25 cellular contexts compared by ENCODE assay signal in genomic region chr2:230400041-230400440, GRCh38.
"Had no signal": no experiment of that assay in that cellular context is flagged by ENCODE, and none has a peak within 500 bp of the region (broad histone marks: within the 10 kb centered on the region; RNA-seq: fewer than 3 reads in every experiment).

No MANE protein-coding gene starts in this region.

- H3K27me3 Mint-ChIP-seq: activated naive CD8-positive, alpha-beta T cell treated with anti-CD3 and anti-CD28 coated beads, Interleukin-2, amount 10 ng/mL, durations not matched to agents 7 days and 5 days; stimulated activated naive CD8-positive, alpha-beta T cell treated with anti-CD3 and anti-CD28 coated beads, Interleukin-15, Interleukin-2, amounts not matched to agents 100 ng/mL and 50 ng/mL, for 24 hours had no signal

- H3K36me3 Mint-ChIP-seq: mesothelial cell of epicardium had no signal

- H3K4me1 Mint-ChIP-seq: mesothelial cell of epicardium, nephron had no signal

- H3K27ac Mint-ChIP-seq: activated naive CD8-positive, alpha-beta T cell treated with anti-CD3 and anti-CD28 coated beads, Interleukin-2, amount 10 ng/mL, durations not matched to agents 7 days and 5 days; endodermal cell; mesothelial cell of epicardium; nephron; stimulated activated naive CD8-positive, alpha-beta T cell treated with anti-CD3 and anti-CD28 coated beads, Interleukin-15, Interleukin-2, amounts not matched to agents 100 ng/mL and 50 ng/mL, for 24 hours had no signal

- H3K27me3 ChIP-seq: gastroesophageal sphincter, neutrophil, pancreas, thyroid gland, upper lobe of right lung had no signal

- H3K4me1 ChIP-seq: gastroesophageal sphincter, pancreas, thyroid gland, upper lobe of right lung had no signal

- DNase-seq: activated CD4-positive, alpha-beta T cell treated with anti-CD3 and anti-CD28 coated beads, Interleukin-2, amount 50 U/mL, for 48 hours; activated CD4-positive, CD25-positive, alpha-beta regulatory T cell treated with anti-CD3 and anti-CD28 coated beads, Interleukin-2, amount 50 U/mL, for 72 hours; activated CD8-positive, alpha-beta memory T cell treated with anti-CD3 and anti-CD28 coated beads, Interleukin-2, amount 50 U/mL, for 48 hours; activated naive CD8-positive, alpha-beta T cell treated with anti-CD3 and anti-CD28 coated beads, Interleukin-2, amount 10 ng/mL, durations not matched to agents 7 days and 5 days; activated T-cell treated with anti-CD3 and anti-CD28 coated beads, Interleukin-2, amount 50 U/mL, for 4 hours; amygdala; cerebellar nuclear complex; endodermal cell; head of caudate nucleus; hypothalamus; left ventricle myocardium inferior; mammary epithelial cell; pancreas; right cardiac atrium; stimulated activated CD4-positive, alpha-beta T cell treated with anti-CD3 and anti-CD28 coated beads, Interleukin-4, amount 100 ng/mL, for 24 hours; substantia nigra; thyroid gland; upper lobe of right lung had no signal

- H3K27ac ChIP-seq: coronary artery, gastroesophageal sphincter, left ventricle myocardium inferior, neutrophil, pancreas, thyroid gland, upper lobe of right lung, VCaP had no signal

- H3K36me3 ChIP-seq: pancreas, thyroid gland had no signal

- H3K4me3 Mint-ChIP-seq: activated naive CD8-positive, alpha-beta T cell treated with anti-CD3 and anti-CD28 coated beads, Interleukin-2, amount 10 ng/mL, durations not matched to agents 7 days and 5 days; activated T-cell treated with anti-CD3 and anti-CD28 coated beads, Interleukin-2, amount 50 U/mL, for 4 hours; endodermal cell; mesothelial cell of epicardium; nephron; stimulated activated naive CD8-positive, alpha-beta T cell treated with anti-CD3 and anti-CD28 coated beads, Interleukin-15, Interleukin-2, amounts not matched to agents 100 ng/mL and 50 ng/mL, for 24 hours had no signal

- H3K9me3 Mint-ChIP-seq: activated naive CD8-positive, alpha-beta T cell treated with anti-CD3 and anti-CD28 coated beads, Interleukin-2, amount 10 ng/mL, durations not matched to agents 7 days and 5 days; activated T-cell treated with anti-CD3 and anti-CD28 coated beads, Interleukin-2, amount 50 U/mL, for 4 hours; stimulated activated naive CD8-positive, alpha-beta T cell treated with anti-CD3 and anti-CD28 coated beads, Interleukin-15, Interleukin-2, amounts not matched to agents 100 ng/mL and 50 ng/mL, for 24 hours had no signal

- H3K9me3 ChIP-seq: neutrophil, pancreas, thyroid gland, upper lobe of right lung had no signal

- ATAC-seq: activated T-cell treated with anti-CD3 and anti-CD28 coated beads, Interleukin-2, amount 50 U/mL, for 4 hours; gastroesophageal sphincter; pancreas; right cardiac atrium had no signal

- H3K4me3 ChIP-seq: coronary artery, gastroesophageal sphincter, left ventricle myocardium inferior, pancreas, thyroid gland, upper lobe of right lung had no signal
